In the genomic region with DNA sequence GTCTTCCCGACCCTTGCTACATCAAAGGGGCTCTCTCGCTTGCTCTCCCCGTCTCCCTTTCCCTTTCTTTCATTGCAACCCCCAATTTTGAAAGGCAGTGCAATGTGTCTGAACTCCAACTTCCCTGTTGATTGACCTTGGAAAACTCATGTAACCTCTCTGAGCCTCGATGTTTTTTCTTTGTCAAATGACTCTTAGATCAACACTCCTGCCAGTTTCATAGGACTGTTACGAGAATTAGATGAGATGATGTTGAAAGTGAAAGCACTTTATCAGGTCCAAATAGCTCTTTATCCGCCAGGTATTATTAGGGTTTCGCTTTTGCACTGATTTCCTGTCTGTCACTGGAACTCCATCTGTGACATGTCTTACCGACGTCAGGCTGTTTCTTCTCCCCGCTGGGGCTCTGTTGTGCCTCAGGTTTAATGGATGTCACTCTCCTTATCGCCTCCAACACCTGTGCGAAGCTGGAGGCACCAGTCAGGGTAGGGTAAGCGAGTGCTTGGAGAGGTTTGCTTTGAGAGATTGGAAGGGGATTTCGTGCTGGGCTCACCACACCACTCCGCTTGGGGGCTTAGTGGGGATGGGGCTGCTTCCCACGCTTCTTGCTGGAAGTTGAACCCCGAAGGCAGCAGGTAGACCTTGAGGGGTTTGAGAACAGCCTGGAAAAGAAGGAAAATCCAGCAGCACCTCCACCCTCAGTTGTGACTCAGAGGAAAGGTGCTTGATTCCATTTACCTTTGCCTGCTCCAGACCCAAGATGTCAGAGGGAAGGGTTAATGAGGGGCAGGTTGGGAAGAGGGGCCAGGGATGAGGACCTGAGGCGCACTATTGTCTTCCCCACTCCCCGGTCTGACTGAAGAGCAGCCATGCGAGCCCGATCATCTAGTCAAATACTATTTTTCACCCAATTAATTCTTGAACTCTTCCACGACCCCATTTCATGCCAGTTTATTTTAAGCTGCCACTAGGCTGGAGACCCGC, we compare ENCODE assay signal across 10 cellular contexts. TPM values are rescaled to one million over a fixed set of nuclear protein-coding genes. Genes with fewer than 3 reads are reported as not detected.
DNase-seq lines count a peak whose midpoint lies in the region; ATAC-seq and TF ChIP-seq lines count a peak whose summit lies in the region.
"Had no signal": no experiment of that assay in that cellular context is flagged by ENCODE, and none has a peak within 500 bp of the region (broad histone marks: within the 10 kb centered on the region; RNA-seq: fewer than 3 reads in every experiment).

No MANE protein-coding gene starts in this region.

- H3K4me1 Mint-ChIP-seq in activated T-cell treated with anti-CD3 and anti-CD28 coated beads, Interleukin-2, amount 50 U/mL, for 24 hours (ENCODE audit: low read depth): peaks cover 56% of the 10 kb centered on the region
- peaks cover 66% of the 10 kb centered on the region for H3K4me1 Mint-ChIP-seq in stimulated activated naive CD8-positive, alpha-beta T cell treated with anti-CD3 and anti-CD28 coated beads, Interleukin-15, amount 100 ng/mL, for 72 hours

- H3K4me3 Mint-ChIP-seq in activated T-cell treated with anti-CD3 and anti-CD28 coated beads, Interleukin-2, amount 50 U/mL, for 24 hours: peak overlapping the region; percentile 50
- peak overlapping the region; percentile 72 to 81 for H3K4me3 Mint-ChIP-seq in stimulated activated naive CD8-positive, alpha-beta T cell treated with anti-CD3 and anti-CD28 coated beads, Interleukin-15, amount 100 ng/mL, for 72 hours

- peak; percentile 22 for ATAC-seq in stimulated activated naive CD8-positive, alpha-beta T cell treated with anti-CD3 and anti-CD28 coated beads, Interleukin-15, amount 100 ng/mL, for 72 hours
- ATAC-seq in GM19455 (IDR thresholded peaks at IDR 0.05; ENCODE audit: unreplicated experiment): no peak
- no peak for ATAC-seq in foreskin keratinocyte

- H3K4me1 ChIP-seq in esophagus squamous epithelium: peaks cover 62 to 80% (median 67%) of the 10 kb centered on the region in 3 donors
- peaks cover 3% of the 10 kb centered on the region for H3K4me1 ChIP-seq in foreskin keratinocyte

- H3K4me3 ChIP-seq in esophagus squamous epithelium: peak overlapping the region; percentile 14 to 57 (median 34)
- H3K4me3 ChIP-seq: SK-N-MC had no signal

- H3K27me3 ChIP-seq in esophagus squamous epithelium: peaks cover 29 to 100% (median 56%) of the 10 kb centered on the region in 4 donors
- peaks cover 97% of the 10 kb centered on the region for H3K27me3 ChIP-seq in foreskin keratinocyte

- 13 to 28% methylated on average over 18 to 21 of the region's 23 CpGs for WGBS in esophagus squamous epithelium, 2 donors

- intact Hi-C loops in esophagus squamous epithelium (cut with DNase I): no loop called here

- H3K9me3 ChIP-seq in esophagus squamous epithelium: no peaks in the 10 kb centered on the region

- H3K27ac ChIP-seq in esophagus squamous epithelium (no peak overlapping the region), foreskin keratinocyte (no peak overlapping the region)
- H3K27ac ChIP-seq: SK-N-MC had no signal

- no peak for DNase-seq in activated T-cell treated with anti-CD3 and anti-CD28 coated beads, Interleukin-2, amount 50 U/mL, for 24 hours
- DNase-seq in activated T-cell treated with anti-CD3 and anti-CD28 coated beads for 4 hours (no peak), NCI-H1694 treated with DMSO at 0.1 percent for 48 hours (lab: John Stamatoyannopoulos, UW) (peak; percentile 76), esophagus squamous epithelium (lab: John Stamatoyannopoulos, UW) (no peak), middle frontal gyrus (ENCODE audit: extremely low spot score, low spot score) (no peak), foreskin keratinocyte (no peak)
- DNase-seq in stimulated activated naive CD8-positive, alpha-beta T cell treated with anti-CD3 and anti-CD28 coated beads, Interleukin-15, amount 100 ng/mL, for 72 hours: peak; percentile 17 to 25

- no peaks in the 10 kb centered on the region for H3K36me3 ChIP-seq in esophagus squamous epithelium

- H3K27ac Mint-ChIP-seq in activated T-cell treated with anti-CD3 and anti-CD28 coated beads, Interleukin-2, amount 50 U/mL, for 24 hours: no peak overlapping the region
- H3K27ac Mint-ChIP-seq in stimulated activated naive CD8-positive, alpha-beta T cell treated with anti-CD3 and anti-CD28 coated beads, Interleukin-15, amount 100 ng/mL, for 72 hours: no peak overlapping the region

- no peak for TF ChIP-seq POLR2A in esophagus squamous epithelium (IDR thresholded peaks at IDR 0.05)

- H3K36me3 Mint-ChIP-seq in activated T-cell treated with anti-CD3 and anti-CD28 coated beads, Interleukin-2, amount 50 U/mL, for 24 hours (ENCODE audit: low read depth): no peaks in the 10 kb centered on the region

- H3K9me3 Mint-ChIP-seq in activated T-cell treated with anti-CD3 and anti-CD28 coated beads, Interleukin-2, amount 50 U/mL, for 24 hours: no peaks in the 10 kb centered on the region
- no peaks in the 10 kb centered on the region for H3K9me3 Mint-ChIP-seq in stimulated activated naive CD8-positive, alpha-beta T cell treated with anti-CD3 and anti-CD28 coated beads, Interleukin-15, amount 100 ng/mL, for 72 hours

- TF ChIP-seq CTCF in esophagus squamous epithelium (IDR thresholded peaks at IDR 0.05): no peak
- no peak for TF ChIP-seq CTCF in foreskin keratinocyte (conservative IDR thresholded peaks at IDR 0.05)

- peaks cover 95% of the 10 kb centered on the region for H3K27me3 Mint-ChIP-seq in activated T-cell treated with anti-CD3 and anti-CD28 coated beads, Interleukin-2, amount 50 U/mL, for 24 hours
- H3K27me3 Mint-ChIP-seq in stimulated activated naive CD8-positive, alpha-beta T cell treated with anti-CD3 and anti-CD28 coated beads, Interleukin-15, amount 100 ng/mL, for 72 hours: peaks cover 97% of the 10 kb centered on the region

RNA-seq across cellular contexts. Expression of a gene that starts 4.3 kb away (rescaled TPM):
- total RNA-seq in esophagus squamous epithelium (1 to 10 TPM in 1 of 4 donors, under 1 TPM in 2, not detected in 1; 0.19 to 4.2 (median 0.26) TPM), foreskin keratinocyte (0.61 and 1.4 TPM in 2 replicates)
- polyA plus RNA-seq in foreskin keratinocyte: 0.82 and 1.7 TPM in 2 replicates

RNA-seq across cellular contexts. Expression of a gene that starts 50.8 kb away (rescaled TPM):
- not detected for total RNA-seq in esophagus squamous epithelium
- 1.3 and 2.5 TPM in 2 replicates for total RNA-seq in foreskin keratinocyte
- polyA plus RNA-seq in foreskin keratinocyte: 2.0 and 2.9 TPM in 2 replicates
- polyA plus RNA-seq: BJ had no signal

Comparison
In these comparisons a context has a peak if more than half of its experiments do, and no peak if none do; other contexts are left out.
1. DNase-seq: peak in NCI-H1694 treated with DMSO at 0.1 percent for 48 hours (single experiment) and stimulated activated naive CD8-positive, alpha-beta T cell treated with anti-CD3 and anti-CD28 coated beads, Interleukin-15, amount 100 ng/mL, for 72 hours (2 of 2); none in activated T-cell treated with anti-CD3 and anti-CD28 coated beads, Interleukin-2, amount 50 U/mL, for 24 hours (single experiment), activated T-cell treated with anti-CD3 and anti-CD28 coated beads for 4 hours (single experiment), esophagus squamous epithelium (single experiment), middle frontal gyrus (single experiment) and foreskin keratinocyte (0 of 2).